In the genomic region with DNA sequence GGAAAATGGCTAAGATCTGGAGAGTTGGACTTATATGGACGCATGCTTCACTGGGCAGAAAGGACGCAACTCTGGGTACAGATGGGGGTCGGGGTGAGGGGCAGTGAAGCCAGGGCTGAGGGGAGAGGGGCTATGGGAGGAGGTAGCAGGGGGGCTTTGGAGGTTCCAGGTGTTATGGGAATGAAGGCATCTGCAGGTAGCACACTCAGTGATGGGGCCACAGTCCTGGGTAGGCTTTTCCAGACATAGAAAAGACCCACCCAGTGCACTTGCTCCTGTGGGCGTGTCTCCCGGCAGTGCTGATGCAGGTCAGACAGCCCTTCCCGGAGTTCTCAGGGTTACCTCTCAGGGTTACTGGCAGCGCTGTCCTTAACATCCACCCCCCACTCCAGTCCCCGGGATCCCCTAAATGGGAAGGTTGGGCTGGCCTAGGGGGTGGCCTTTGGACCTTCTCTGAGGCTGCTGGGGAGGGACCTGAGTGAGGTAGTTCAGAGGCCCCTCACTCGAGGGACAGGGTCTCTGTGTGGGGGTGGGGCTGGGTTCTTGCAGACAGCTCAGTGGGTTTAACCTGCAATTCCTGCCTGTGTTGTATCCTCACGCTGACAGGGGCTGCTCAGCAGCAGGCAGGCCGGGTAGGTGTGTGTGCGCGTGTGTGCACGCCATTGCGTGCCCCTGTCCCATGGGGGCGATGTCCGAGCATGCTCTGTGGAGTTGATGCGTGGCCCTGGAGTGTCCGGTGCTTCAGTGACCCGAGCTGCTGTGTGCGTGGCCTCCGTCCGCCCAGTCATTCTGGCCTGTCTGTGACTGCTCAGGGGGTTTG, we compare ENCODE assay signal across 15 cellular contexts. TPM values are rescaled to one million over a fixed set of nuclear protein-coding genes. Genes with fewer than 3 reads are reported as not detected.
DNase-seq lines count a peak whose midpoint lies in the region; ATAC-seq and TF ChIP-seq lines count a peak whose summit lies in the region.
"Had no signal": no experiment of that assay in that cellular context is flagged by ENCODE, and none has a peak within 500 bp of the region (broad histone marks: within the 10 kb centered on the region; RNA-seq: fewer than 3 reads in every experiment).

No MANE protein-coding gene starts in this region.

- H3K4me3 ChIP-seq in CD4-positive, CD25-positive, alpha-beta regulatory T cell (ENCODE audit: low read depth, low read length): no peak overlapping the region
- H3K4me3 ChIP-seq in choroid plexus epithelial cell (ENCODE audit: low read depth, low read length) (no peak overlapping the region), neutrophil (ENCODE audit: low read depth in 1 of 2, low read length in 1 of 2) (peak overlapping the region; percentile 88 to 97), Karpas-422 (ENCODE audit: low read length) (no peak overlapping the region)
- H3K4me3 ChIP-seq: smooth muscle cell had no signal

- H3K4me3 Mint-ChIP-seq in CD4-positive, CD25-positive, alpha-beta regulatory T cell: peak overlapping the region in 1 of 4 donors; percentile 68
- H3K4me3 Mint-ChIP-seq in H9: no peak overlapping the region
- H3K4me3 Mint-ChIP-seq: activated naive CD8-positive, alpha-beta T cell treated with anti-CD3 and anti-CD28 coated beads for 36 hours; T-cell had no signal

- H2AK5ac ChIP-seq in H9 (ENCODE audit: insufficient read length, low read length): no peak overlapping the region

- peaks cover 3% of the 10 kb centered on the region for H3K79me1 ChIP-seq in H9 (ENCODE audit: insufficient read depth, low read depth, low read length, poor library complexity, severe bottlenecking)

- no peaks in the 10 kb centered on the region for H3K9me2 ChIP-seq in Karpas-422 (replicated peaks; ENCODE audit: insufficient read depth, low read length)

- peaks cover 14% of the 10 kb centered on the region; the same call in 1 of the 2 replicates for H3K79me2 ChIP-seq in H9 (ENCODE audit: insufficient read depth, low read length)
- no peaks in the 10 kb centered on the region for H3K79me2 ChIP-seq in Karpas-422 (ENCODE audit: low read length)

- H3K18ac ChIP-seq in H9 (ENCODE audit: insufficient read length, low read depth, low read length): no peak overlapping the region

- H3K56ac ChIP-seq in H9 (ENCODE audit: insufficient read length, low read depth, low read length): no peak overlapping the region

- peaks cover 20% of the 10 kb centered on the region for H3K36me3 Mint-ChIP-seq in CD4-positive, CD25-positive, alpha-beta regulatory T cell
- peaks cover 32 to 46% (median 46%) of the 10 kb centered on the region in 3 experiments for H3K36me3 Mint-ChIP-seq in H9 (ENCODE audit: insufficient read depth in 1 of 3, low read depth in 3 of 3)

- no peak overlapping the region for H3K23ac ChIP-seq in H9 (ENCODE audit: insufficient read length, low read depth, low read length)

- H3K27me3 ChIP-seq in CD4-positive, CD25-positive, alpha-beta regulatory T cell (ENCODE audit: control insufficient read depth, insufficient read depth, low read length): no peaks in the 10 kb centered on the region
- H3K27me3 ChIP-seq in H9 (ENCODE audit: insufficient read depth, low read length) (no peaks in the 10 kb centered on the region), neutrophil (no peaks in the 10 kb centered on the region), Karpas-422 (ENCODE audit: low read length) (no peaks in the 10 kb centered on the region)

- WGBS in H9 (ENCODE audit: extremely low coverage, insufficient read length, low lambda C conversion rate): no CpG with 5 or more reads among the region's 23 CpGs

- no peak overlapping the region for H2BK20ac ChIP-seq in H9 (ENCODE audit: low read depth, low read length, poor library complexity, severe bottlenecking)

- no peaks in the 10 kb centered on the region for H3K9me3 ChIP-seq in CD4-positive, CD25-positive, alpha-beta regulatory T cell (ENCODE audit: control insufficient read depth in 2 of 2, low read length in 2 of 2)
- H3K9me3 ChIP-seq in H9 (ENCODE audit: control insufficient read depth, low read depth, low read length) (no peaks in the 10 kb centered on the region), neutrophil (peaks cover 2% of the 10 kb centered on the region), Karpas-422 (ENCODE audit: low read length) (no peaks in the 10 kb centered on the region)

- no peak overlapping the region for H3K4me2 ChIP-seq in H9 (ENCODE audit: insufficient read depth, insufficient read length, low read length)
- no peak overlapping the region for H3K4me2 ChIP-seq in Karpas-422 (ENCODE audit: low read depth, low read length, poor library complexity, severe bottlenecking)
- H3K4me2 ChIP-seq: smooth muscle cell had no signal

- no peak overlapping the region for H2BK5ac ChIP-seq in H9 (ENCODE audit: insufficient read length, low read length)

- DNase-seq in CD4-positive, CD25-positive, alpha-beta regulatory T cell: no peak
- DNase-seq in H9 (peak; percentile 59), choroid plexus epithelial cell (ENCODE audit: low read depth) (no peak), HuH-7.5 (ENCODE audit: low spot score) (no peak), Karpas-422 (no peak), left colon (no peak)
- DNase-seq: activated CD4-positive, alpha-beta T cell treated with anti-CD3 and anti-CD28 coated beads, Interleukin-2, amount 50 U/mL, for 48 hours; activated naive CD8-positive, alpha-beta T cell treated with anti-CD3 and anti-CD28 coated beads for 36 hours; erythroblast; NCI-H1417 treated with DMSO at 0.1 percent for 48 hours; stimulated activated CD8-positive, alpha-beta memory T cell treated with anti-CD3 and anti-CD28 coated beads, Interleukin-4, amount 100 ng/mL, for 48 hours; T-cell had no signal

- intact Hi-C loops in left colon (cut with DNase I, micrococcal nuclease): no loop called here

- no peak overlapping the region for H4K5ac ChIP-seq in H9 (ENCODE audit: insufficient read length, low read depth, low read length)

- H3K4me1 ChIP-seq in CD4-positive, CD25-positive, alpha-beta regulatory T cell (ENCODE audit: control insufficient read depth, insufficient read depth, low read length, poor library complexity, severe bottlenecking): peaks cover 46% of the 10 kb centered on the region
- H3K4me1 ChIP-seq in H9 (ENCODE audit: insufficient read depth, low read length) (peaks cover 5% of the 10 kb centered on the region; the same call in 1 of the 2 replicates), neutrophil (ENCODE audit: control insufficient read depth in 1 of 2, insufficient read depth in 1 of 2, low read depth in 1 of 2, low read length in 1 of 2) (peaks cover 63 to 75% of the 10 kb centered on the region in 2 experiments), Karpas-422 (ENCODE audit: low read length) (no peaks in the 10 kb centered on the region)

- H3K23me2 ChIP-seq in H9 (ENCODE audit: insufficient read length, low read depth, low read length, poor library complexity, severe bottlenecking): peaks cover under 1% of the 10 kb centered on the region

- H3K4me1 Mint-ChIP-seq in CD4-positive, CD25-positive, alpha-beta regulatory T cell: peaks cover 0 to 28% (median 6%) of the 10 kb centered on the region in 4 donors
- H3K4me1 Mint-ChIP-seq in H9: peaks cover 12% of the 10 kb centered on the region in 2 experiments

- H2BK15ac ChIP-seq in H9 (ENCODE audit: low read depth, low read length): no peak overlapping the region

- H3K36me3 ChIP-seq in CD4-positive, CD25-positive, alpha-beta regulatory T cell (ENCODE audit: control insufficient read depth, insufficient read depth, low read length): peaks cover 47% of the 10 kb centered on the region
- peaks cover 100% of the 10 kb centered on the region for H3K36me3 ChIP-seq in neutrophil
- no peaks in the 10 kb centered on the region for H3K36me3 ChIP-seq in Karpas-422 (ENCODE audit: insufficient read depth, low read length)

- H4K20me1 ChIP-seq in H9 (ENCODE audit: control insufficient read depth, insufficient read depth, insufficient read length) (peaks cover 2% of the 10 kb centered on the region), Karpas-422 (ENCODE audit: insufficient read depth, low read depth, low read length) (no peaks in the 10 kb centered on the region)

- no peak overlapping the region for H4K8ac ChIP-seq in H9 (replicated peaks; ENCODE audit: insufficient read length, low read depth, low read length)

- H3K14ac ChIP-seq in H9 (ENCODE audit: insufficient read depth, low read length): no peak overlapping the region

- H3T11ph ChIP-seq in H9 (ENCODE audit: low read length): no peak overlapping the region

- peak overlapping the region; percentile 56 for H3K27ac ChIP-seq in CD4-positive, CD25-positive, alpha-beta regulatory T cell (ENCODE audit: insufficient read depth, low read length, poor library complexity, severe bottlenecking)
- H3K27ac ChIP-seq in H9 (ENCODE audit: insufficient read length, low read depth, low read length): no peak overlapping the region
- peak overlapping the region; percentile 97 for H3K27ac ChIP-seq in neutrophil
- no peak overlapping the region for H3K27ac ChIP-seq in Karpas-422 (ENCODE audit: low read length)

- H2AFZ ChIP-seq in H9 (ENCODE audit: low read length) (no peak overlapping the region), Karpas-422 (ENCODE audit: low read length) (no peak overlapping the region)

- TF ChIP-seq CTCF in H9 (conservative IDR thresholded peaks at IDR 0.05) (peak; percentile 50), choroid plexus epithelial cell (conservative IDR thresholded peaks at IDR 0.05; ENCODE audit: low read depth, low read length) (peak; percentile 20), neutrophil (IDR thresholded peaks at IDR 0.05) (no peak)

- no peak overlapping the region for H3K4ac ChIP-seq in H9 (ENCODE audit: low read depth, low read length)

- no peaks in the 10 kb centered on the region for H3K9me3 Mint-ChIP-seq in CD4-positive, CD25-positive, alpha-beta regulatory T cell
- H3K9me3 Mint-ChIP-seq in H9: no peaks in the 10 kb centered on the region
- H3K9me3 Mint-ChIP-seq: activated naive CD8-positive, alpha-beta T cell treated with anti-CD3 and anti-CD28 coated beads for 36 hours; T-cell had no signal

- H2BK12ac ChIP-seq in H9 (ENCODE audit: insufficient read length, low read depth, low read length): no peak overlapping the region

- no peak overlapping the region for H2BK120ac ChIP-seq in H9 (ENCODE audit: low read depth, low read length, poor library complexity, severe bottlenecking)

- peak overlapping the region in 1 of 3 donors; percentile 18 for H3K27ac Mint-ChIP-seq in CD4-positive, CD25-positive, alpha-beta regulatory T cell
- H3K27ac Mint-ChIP-seq in H9: peak overlapping the region in 2 of 3 experiments; percentile 43 to 82; a peak in 2 of 7 replicates

- no peak for ATAC-seq in CD4-positive, CD25-positive, alpha-beta regulatory T cell (ENCODE audit: low read depth in 2 of 2)
- ATAC-seq in HG03520 (IDR thresholded peaks at IDR 0.05; ENCODE audit: unreplicated experiment): no peak
- no peak for ATAC-seq in left colon

- H3K9ac ChIP-seq in H9 (ENCODE audit: extremely low read depth, insufficient read length, low read length) (no peak overlapping the region), Karpas-422 (ENCODE audit: low read length) (no peak overlapping the region)

- no peak overlapping the region for H4K91ac ChIP-seq in H9 (ENCODE audit: insufficient read length, low read depth, low read length)

- no peaks in the 10 kb centered on the region for H3K27me3 Mint-ChIP-seq in CD4-positive, CD25-positive, alpha-beta regulatory T cell
- no peaks in the 10 kb centered on the region; the same call in 1 of the 2 replicates for H3K27me3 Mint-ChIP-seq in H9 (ENCODE audit: low read depth)
- H3K27me3 Mint-ChIP-seq: activated naive CD8-positive, alpha-beta T cell treated with anti-CD3 and anti-CD28 coated beads for 36 hours; T-cell had no signal

RNA-seq across cellular contexts. Expression of gene ZYX, which starts 6.2 kb away (rescaled TPM):
- 174 TPM for total RNA-seq in CD4-positive, CD25-positive, alpha-beta regulatory T cell
- 100 to 1,000 TPM in 1 of 4 donors, 10 to 100 TPM in 3; 81.1 to 105 (median 89.5) TPM for polyA plus RNA-seq in CD4-positive, CD25-positive, alpha-beta regulatory T cell
- total RNA-seq in H9 (2021): 236 and 237 TPM in 2 replicates
- 9.2 and 12.0 TPM in 2 replicates for total RNA-seq in Karpas-422 (2014; rRNA removed; shearing (Covaris generic); ENCODE audit: low replicate concordance)
- total RNA-seq in left colon: 10 to 100 TPM; 70.1 to 84.4 TPM

RNA-seq across cellular contexts. Expression of gene EPHA1, which starts 21.3 kb away (rescaled TPM):
- total RNA-seq in CD4-positive, CD25-positive, alpha-beta regulatory T cell: 5.0 TPM
- polyA plus RNA-seq in CD4-positive, CD25-positive, alpha-beta regulatory T cell: 10 to 100 TPM in 1 of 4 donors, 1 to 10 TPM in 3; 1.4 to 10.3 (median 4.8) TPM
- total RNA-seq in H9 (2021) (109 and 119 TPM in 2 replicates), left colon (10 to 100 TPM; 18.2 to 25.1 TPM)
- not detected in 2 replicates for total RNA-seq in Karpas-422 (2014; rRNA removed; shearing (Covaris generic); ENCODE audit: low replicate concordance)

RNA-seq across cellular contexts. Expression of gene FAM131B, which starts 24.9 kb away (rescaled TPM):
- 0.27 TPM for total RNA-seq in CD4-positive, CD25-positive, alpha-beta regulatory T cell
- under 1 TPM in 3 of 4 donors, not detected in 1; 0.14 to 0.36 (median 0.35) TPM for polyA plus RNA-seq in CD4-positive, CD25-positive, alpha-beta regulatory T cell
- total RNA-seq in H9 (2021) (17.3 and 18.5 TPM in 2 replicates), left colon (1 to 10 TPM in 1 of 2 donors, under 1 TPM in 1; 0.27 to 3.4 TPM)
- 0.11 TPM in 1 of 2 replicates, not detected in the other for total RNA-seq in Karpas-422 (2014; rRNA removed; shearing (Covaris generic); ENCODE audit: low replicate concordance)

RNA-seq across cellular contexts. Expression of gene TAS2R60, which starts 55.9 kb away (rescaled TPM):
- total RNA-seq in CD4-positive, CD25-positive, alpha-beta regulatory T cell: 0.42 TPM
- polyA plus RNA-seq in CD4-positive, CD25-positive, alpha-beta regulatory T cell: under 1 TPM in 2 of 4 donors, not detected in 2; 0.19 to 0.20 TPM
- total RNA-seq in H9 (2021) (not detected in 2 replicates), left colon (not detected)
- total RNA-seq in Karpas-422 (2014; rRNA removed; shearing (Covaris generic); ENCODE audit: low replicate concordance): not detected in 2 replicates
- total RNA-seq: activated naive CD8-positive, alpha-beta T cell treated with anti-CD3 and anti-CD28 coated beads for 36 hours; smooth muscle cell had no signal
- polyA plus RNA-seq: smooth muscle cell had no signal

Comparison
In these comparisons a context has a peak if more than half of its experiments do, and no peak if none do; other contexts are left out.
1. H3K27ac ChIP-seq: peak in CD4-positive, CD25-positive, alpha-beta regulatory T cell (single experiment) and neutrophil (single experiment); none in H9 (single experiment) and Karpas-422 (single experiment).
2. H3K4me3 ChIP-seq: peak in neutrophil (2 of 2); none in CD4-positive, CD25-positive, alpha-beta regulatory T cell (single experiment), choroid plexus epithelial cell (single experiment) and Karpas-422 (single experiment).